ENCODE assay signal across 1 cellular context in genomic region chr15:84750583-84751092, GRCh38.
A peak's percentile ranks its signal among the peaks of the same experiment; 100 is the strongest.
TF ChIP-seq lines count a peak whose summit lies in the region.

No MANE protein-coding gene starts in this region.

TF ChIP-seq in GM12878, 131 proteins besides CTCF, POLR2A, EP300 and RAD21 (continued from another document and continues in another):
- TF ChIP-seq, protein P1, sequence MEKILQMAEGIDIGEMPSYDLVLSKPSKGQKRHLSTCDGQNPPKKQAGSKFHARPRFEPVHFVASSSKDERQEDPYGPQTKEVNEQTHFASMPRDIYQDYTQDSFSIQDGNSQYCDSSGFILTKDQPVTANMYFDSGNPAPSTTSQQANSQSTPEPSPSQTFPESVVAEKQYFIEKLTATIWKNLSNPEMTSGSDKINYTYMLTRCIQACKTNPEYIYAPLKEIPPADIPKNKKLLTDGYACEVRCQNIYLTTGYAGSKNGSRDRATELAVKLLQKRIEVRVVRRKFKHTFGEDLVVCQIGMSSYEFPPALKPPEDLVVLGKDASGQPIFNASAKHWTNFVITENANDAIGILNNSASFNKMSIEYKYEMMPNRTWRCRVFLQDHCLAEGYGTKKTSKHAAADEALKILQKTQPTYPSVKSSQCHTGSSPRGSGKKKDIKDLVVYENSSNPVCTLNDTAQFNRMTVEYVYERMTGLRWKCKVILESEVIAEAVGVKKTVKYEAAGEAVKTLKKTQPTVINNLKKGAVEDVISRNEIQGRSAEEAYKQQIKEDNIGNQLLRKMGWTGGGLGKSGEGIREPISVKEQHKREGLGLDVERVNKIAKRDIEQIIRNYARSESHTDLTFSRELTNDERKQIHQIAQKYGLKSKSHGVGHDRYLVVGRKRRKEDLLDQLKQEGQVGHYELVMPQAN (conservative IDR thresholded peaks at IDR 0.05), result no peak
- TF ChIP-seq ZNF24 (IDR thresholded peaks at IDR 0.05) (no peak), IRF5 (IDR thresholded peaks at IDR 0.05; ENCODE audit: borderline replicate concordance) (no peak), MXI1 (IDR thresholded peaks at IDR 0.05; ENCODE audit: low read depth, low read length) (no peak), ZNF217 (IDR thresholded peaks at IDR 0.05) (no peak), LARP7 (IDR thresholded peaks at IDR 0.05) (0 out of 2 replicates have a peak, but pooled peaks have one; percentile 37), GABPA (IDR thresholded peaks at IDR 0.05; ENCODE audit: low read depth) (no peak), KDM1A (IDR thresholded peaks at IDR 0.05; ENCODE audit: borderline replicate concordance) (no peak), MLLT1 (IDR thresholded peaks at IDR 0.05) (no peak), STAT3 (IDR thresholded peaks at IDR 0.05; ENCODE audit: low read depth, low read length) (no peak), SPI1 (IDR thresholded peaks at IDR 0.05; ENCODE audit: borderline replicate concordance, insufficient read depth, low read depth, low read length) (peak; percentile 97), ZNF384 (IDR thresholded peaks at IDR 0.05; ENCODE audit: borderline replicate concordance, low read depth, low read length) (no peak), CEBPB (IDR thresholded peaks at IDR 0.05; ENCODE audit: borderline replicate concordance in 1 of 2, low read depth in 2 of 2, low read length in 2 of 2) (no peak), HDAC6 (IDR thresholded peaks at IDR 0.05; ENCODE audit: unreplicated experiment) (no peak), ATF3 (IDR thresholded peaks at IDR 0.05; ENCODE audit: borderline replicate concordance, extremely low read depth, low read depth, low read length) (no peak), RB1 (IDR thresholded peaks at IDR 0.05; ENCODE audit: borderline replicate concordance) (no peak), IKZF1 (conservative IDR thresholded peaks at IDR 0.05) (peak; percentile 91), YBX1 (IDR thresholded peaks at IDR 0.05) (no peak), POLR2AphosphoS5 (IDR thresholded peaks at IDR 0.05; ENCODE audit: low read length) (no peak), CBX3 (IDR thresholded peaks at IDR 0.05; ENCODE audit: borderline replicate concordance, low read depth) (no peak), SUPT20H (IDR thresholded peaks at IDR 0.05; ENCODE audit: borderline replicate concordance, control insufficient read depth, low read depth, low read length) (no peak), NFIC (IDR thresholded peaks at IDR 0.05; ENCODE audit: low read depth, low read length) (peak; percentile 59; the same call in 1 of the 2 replicates), MYC (IDR thresholded peaks at IDR 0.05; ENCODE audit: insufficient read depth, insufficient read length, insufficient replicate concordance, low read length, severe bottlenecking) (no peak), NFXL1 (IDR thresholded peaks at IDR 0.05; ENCODE audit: borderline replicate concordance) (no peak), E2F8 (IDR thresholded peaks at IDR 0.05; ENCODE audit: low read depth, partially characterized antibody) (no peak), JUND (IDR thresholded peaks at IDR 0.05; ENCODE audit: low read depth, low read length) (no peak), HDAC2 (IDR thresholded peaks at IDR 0.05) (no peak), IKZF2 (IDR thresholded peaks at IDR 0.05) (peak; percentile 97 to 98), CREB1 (IDR thresholded peaks at IDR 0.05; ENCODE audit: low read depth) (no peak), RBBP5 (conservative IDR thresholded peaks at IDR 0.05) (no peak), BCL11A (IDR thresholded peaks at IDR 0.05; ENCODE audit: low read depth, low read length) (peak; percentile 77), TCF12 (IDR thresholded peaks at IDR 0.05; ENCODE audit: low read depth, low read length) (no peak), SMC3 (IDR thresholded peaks at IDR 0.05; ENCODE audit: borderline replicate concordance, low read length) (no peak), FOXK2 (IDR thresholded peaks at IDR 0.05) (no peak), TBL1XR1 (IDR thresholded peaks at IDR 0.05; ENCODE audit: low read depth, low read length) (0 out of 2 replicates have a peak, but pooled peaks have one; percentile 26), MEF2A (IDR thresholded peaks at IDR 0.05; ENCODE audit: insufficient read depth, low read depth, low read length) (0 out of 2 replicates have a peak, but pooled peaks have one; percentile 40), NBN (IDR thresholded peaks at IDR 0.05) (peak; percentile 74), MTA3 (IDR thresholded peaks at IDR 0.05; ENCODE audit: borderline replicate concordance, low read length) (0 out of 2 replicates have a peak, but pooled peaks have one; percentile 26), EZH2 (IDR thresholded peaks at IDR 0.05; ENCODE audit: borderline replicate concordance, control insufficient read depth, low read depth, low read length) (no peak)
- TF ChIP-seq, protein P2, sequence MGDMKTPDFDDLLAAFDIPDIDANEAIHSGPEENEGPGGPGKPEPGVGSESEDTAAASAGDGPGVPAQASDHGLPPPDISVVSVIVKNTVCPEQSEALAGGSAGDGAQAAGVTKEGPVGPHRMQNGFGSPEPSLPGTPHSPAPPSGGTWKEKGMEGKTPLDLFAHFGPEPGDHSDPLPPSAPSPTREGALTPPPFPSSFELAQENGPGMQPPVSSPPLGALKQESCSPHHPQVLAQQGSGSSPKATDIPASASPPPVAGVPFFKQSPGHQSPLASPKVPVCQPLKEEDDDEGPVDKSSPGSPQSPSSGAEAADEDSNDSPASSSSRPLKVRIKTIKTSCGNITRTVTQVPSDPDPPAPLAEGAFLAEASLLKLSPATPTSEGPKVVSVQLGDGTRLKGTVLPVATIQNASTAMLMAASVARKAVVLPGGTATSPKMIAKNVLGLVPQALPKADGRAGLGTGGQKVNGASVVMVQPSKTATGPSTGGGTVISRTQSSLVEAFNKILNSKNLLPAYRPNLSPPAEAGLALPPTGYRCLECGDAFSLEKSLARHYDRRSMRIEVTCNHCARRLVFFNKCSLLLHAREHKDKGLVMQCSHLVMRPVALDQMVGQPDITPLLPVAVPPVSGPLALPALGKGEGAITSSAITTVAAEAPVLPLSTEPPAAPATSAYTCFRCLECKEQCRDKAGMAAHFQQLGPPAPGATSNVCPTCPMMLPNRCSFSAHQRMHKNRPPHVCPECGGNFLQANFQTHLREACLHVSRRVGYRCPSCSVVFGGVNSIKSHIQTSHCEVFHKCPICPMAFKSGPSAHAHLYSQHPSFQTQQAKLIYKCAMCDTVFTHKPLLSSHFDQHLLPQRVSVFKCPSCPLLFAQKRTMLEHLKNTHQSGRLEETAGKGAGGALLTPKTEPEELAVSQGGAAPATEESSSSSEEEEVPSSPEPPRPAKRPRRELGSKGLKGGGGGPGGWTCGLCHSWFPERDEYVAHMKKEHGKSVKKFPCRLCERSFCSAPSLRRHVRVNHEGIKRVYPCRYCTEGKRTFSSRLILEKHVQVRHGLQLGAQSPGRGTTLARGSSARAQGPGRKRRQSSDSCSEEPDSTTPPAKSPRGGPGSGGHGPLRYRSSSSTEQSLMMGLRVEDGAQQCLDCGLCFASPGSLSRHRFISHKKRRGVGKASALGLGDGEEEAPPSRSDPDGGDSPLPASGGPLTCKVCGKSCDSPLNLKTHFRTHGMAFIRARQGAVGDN (IDR thresholded peaks at IDR 0.05), result no peak
- TF ChIP-seq, protein P3, sequence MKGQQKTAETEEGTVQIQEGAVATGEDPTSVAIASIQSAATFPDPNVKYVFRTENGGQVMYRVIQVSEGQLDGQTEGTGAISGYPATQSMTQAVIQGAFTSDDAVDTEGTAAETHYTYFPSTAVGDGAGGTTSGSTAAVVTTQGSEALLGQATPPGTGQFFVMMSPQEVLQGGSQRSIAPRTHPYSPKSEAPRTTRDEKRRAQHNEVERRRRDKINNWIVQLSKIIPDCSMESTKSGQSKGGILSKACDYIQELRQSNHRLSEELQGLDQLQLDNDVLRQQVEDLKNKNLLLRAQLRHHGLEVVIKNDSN (IDR thresholded peaks at IDR 0.05; ENCODE audit: borderline replicate concordance, extremely low read length, insufficient read depth, low read depth, low read length), result no peak
- TF ChIP-seq, protein P4, sequence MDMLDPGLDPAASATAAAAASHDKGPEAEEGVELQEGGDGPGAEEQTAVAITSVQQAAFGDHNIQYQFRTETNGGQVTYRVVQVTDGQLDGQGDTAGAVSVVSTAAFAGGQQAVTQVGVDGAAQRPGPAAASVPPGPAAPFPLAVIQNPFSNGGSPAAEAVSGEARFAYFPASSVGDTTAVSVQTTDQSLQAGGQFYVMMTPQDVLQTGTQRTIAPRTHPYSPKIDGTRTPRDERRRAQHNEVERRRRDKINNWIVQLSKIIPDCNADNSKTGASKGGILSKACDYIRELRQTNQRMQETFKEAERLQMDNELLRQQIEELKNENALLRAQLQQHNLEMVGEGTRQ (IDR thresholded peaks at IDR 0.05; ENCODE audit: borderline replicate concordance, low read depth, low read length), result no peak
- TF ChIP-seq, protein P5, sequence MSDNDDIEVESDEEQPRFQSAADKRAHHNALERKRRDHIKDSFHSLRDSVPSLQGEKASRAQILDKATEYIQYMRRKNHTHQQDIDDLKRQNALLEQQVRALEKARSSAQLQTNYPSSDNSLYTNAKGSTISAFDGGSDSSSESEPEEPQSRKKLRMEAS (IDR thresholded peaks at IDR 0.05; ENCODE audit: low read depth, low read length), result no peak
- TF ChIP-seq, protein P6, sequence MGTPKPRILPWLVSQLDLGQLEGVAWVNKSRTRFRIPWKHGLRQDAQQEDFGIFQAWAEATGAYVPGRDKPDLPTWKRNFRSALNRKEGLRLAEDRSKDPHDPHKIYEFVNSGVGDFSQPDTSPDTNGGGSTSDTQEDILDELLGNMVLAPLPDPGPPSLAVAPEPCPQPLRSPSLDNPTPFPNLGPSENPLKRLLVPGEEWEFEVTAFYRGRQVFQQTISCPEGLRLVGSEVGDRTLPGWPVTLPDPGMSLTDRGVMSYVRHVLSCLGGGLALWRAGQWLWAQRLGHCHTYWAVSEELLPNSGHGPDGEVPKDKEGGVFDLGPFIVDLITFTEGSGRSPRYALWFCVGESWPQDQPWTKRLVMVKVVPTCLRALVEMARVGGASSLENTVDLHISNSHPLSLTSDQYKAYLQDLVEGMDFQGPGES (IDR thresholded peaks at IDR 0.05), result no peak
- TF ChIP-seq, protein P7, sequence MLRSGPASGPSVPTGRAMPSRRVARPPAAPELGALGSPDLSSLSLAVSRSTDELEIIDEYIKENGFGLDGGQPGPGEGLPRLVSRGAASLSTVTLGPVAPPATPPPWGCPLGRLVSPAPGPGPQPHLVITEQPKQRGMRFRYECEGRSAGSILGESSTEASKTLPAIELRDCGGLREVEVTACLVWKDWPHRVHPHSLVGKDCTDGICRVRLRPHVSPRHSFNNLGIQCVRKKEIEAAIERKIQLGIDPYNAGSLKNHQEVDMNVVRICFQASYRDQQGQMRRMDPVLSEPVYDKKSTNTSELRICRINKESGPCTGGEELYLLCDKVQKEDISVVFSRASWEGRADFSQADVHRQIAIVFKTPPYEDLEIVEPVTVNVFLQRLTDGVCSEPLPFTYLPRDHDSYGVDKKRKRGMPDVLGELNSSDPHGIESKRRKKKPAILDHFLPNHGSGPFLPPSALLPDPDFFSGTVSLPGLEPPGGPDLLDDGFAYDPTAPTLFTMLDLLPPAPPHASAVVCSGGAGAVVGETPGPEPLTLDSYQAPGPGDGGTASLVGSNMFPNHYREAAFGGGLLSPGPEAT (IDR thresholded peaks at IDR 0.05; ENCODE audit: low read depth), result peak; percentile 90
